Comparison of ENCODE assay signal across 6 cellular contexts in the genomic region with DNA sequence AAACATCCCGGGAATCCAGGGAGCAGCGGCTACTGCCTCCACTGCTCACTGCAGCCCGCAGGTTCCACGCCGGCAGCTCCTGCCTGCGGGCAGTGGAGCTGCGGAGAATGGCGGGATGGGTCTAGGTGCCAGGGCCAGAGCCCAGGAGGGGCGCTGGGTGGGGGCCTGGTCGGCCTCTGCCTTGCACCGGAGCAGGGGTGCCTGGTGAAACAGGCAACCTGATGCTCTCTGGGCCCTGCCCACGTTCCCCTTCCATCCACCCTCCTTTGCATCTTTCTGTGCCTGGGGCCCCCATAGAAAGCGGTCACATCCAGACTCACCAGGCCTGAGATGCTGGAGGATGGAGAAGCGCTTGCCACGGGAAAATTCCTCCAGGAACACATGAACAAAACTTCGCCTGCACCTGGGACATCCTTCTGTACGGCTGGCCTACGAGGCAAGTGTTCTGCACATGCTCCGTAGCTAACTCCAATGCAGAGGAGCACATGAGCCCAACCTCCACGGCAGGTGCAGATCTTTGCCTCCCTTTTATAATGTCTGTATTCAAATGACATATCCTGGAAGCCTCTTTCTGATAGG.
A peak's percentile ranks its signal among the peaks of the same experiment; 100 is the strongest.
DNase-seq lines count a peak whose midpoint lies in the region; TF ChIP-seq lines count a peak whose summit lies in the region.
"Not testable (repeated sequence)": the region's sequence is repeated elsewhere in the genome, so short reads cannot be mapped to it uniquely, and the experiment has no call there.

No MANE protein-coding gene starts in this region.

- H3K4me1 ChIP-seq in spleen, vagina: not testable (repeated sequence)

- H3K36me3 ChIP-seq in spleen, vagina: not testable (repeated sequence)

- TF ChIP-seq CTCF in spleen (IDR thresholded peaks at IDR 0.05 in 8 of 11, conservative IDR thresholded peaks at IDR 0.05 in 3 of 11); vagina (IDR thresholded peaks at IDR 0.05): not testable (repeated sequence)

- H3K27ac ChIP-seq in spleen, vagina: not testable (repeated sequence)

- H3K4me3 ChIP-seq in spleen, vagina: not testable (repeated sequence)

- not testable (repeated sequence) for H3K27me3 ChIP-seq in spleen (replicated peaks in 1 of 7); vagina

- intact Hi-C loops in cardiac septum (cut with DNase I); spleen (cut with DNase I; ENCODE audit: low total_unique reads); vagina (cut with DNase I): not testable (repeated sequence)

- TF ChIP-seq POLR2A in spleen (IDR thresholded peaks at IDR 0.05); vagina (IDR thresholded peaks at IDR 0.05): not testable (repeated sequence)

- not testable (repeated sequence) for H3K9me3 ChIP-seq in spleen, vagina

- DNase-seq in DMS53 (lab: John Stamatoyannopoulos, UW) (peak; percentile 45), cardiac septum (ENCODE audit: low spot score) (peak; percentile 44), islet precursor cell (peak; percentile 38), mesenteric fat pad (ENCODE audit: low spot score) (peak; percentile 53), spleen (peak; percentile 40), vagina (ENCODE audit: extremely low spot score in 2 of 2) (peak; percentile 18 to 88)

- 84 to 92% (median 90%) methylated on average over 14 to 20 of the region's 20 CpGs for WGBS in spleen, 5 donors
